Comparison of ENCODE assay signal across 19 cellular contexts in genomic region chr10:62099299-62099698, GRCh38.
"Had no signal": no experiment of that assay in that cellular context is flagged by ENCODE, and none has a peak within 500 bp of the region (broad histone marks: within the 10 kb centered on the region; RNA-seq: fewer than 3 reads in every experiment).

No MANE protein-coding gene starts in this region.

- DNase-seq: activated CD4-positive, alpha-beta T cell treated with anti-CD3 and anti-CD28 coated beads for 1 hour; activated CD4-positive, alpha-beta T cell treated with anti-CD3 and anti-CD28 coated beads, Interleukin-2, amount 50 U/mL, for 1 hour; activated CD8-positive, alpha-beta T cell treated with anti-CD3 and anti-CD28 coated beads, Interleukin-2, amount 10 ng/mL, durations not matched to agents 7 days and 5 days; activated naive CD4-positive, alpha-beta T cell treated with Interleukin-2 at 50 U/mL for 16 hours; activated naive CD8-positive, alpha-beta T cell treated with anti-CD3 and anti-CD28 coated beads for 36 hours; cortex of kidney; heart right ventricle; left colon; stimulated activated CD4-positive, alpha-beta T cell treated with anti-CD3 and anti-CD28 coated beads, Interleukin-4, amount 100 ng/mL, for 24 hours; substantia nigra; T-helper 9 cell; thyroid gland; upper lobe of right lung had no signal

- H3K9me3 ChIP-seq: heart right ventricle, right atrium auricular region, thyroid gland, upper lobe of right lung had no signal

- H3K27ac Mint-ChIP-seq: activated CD8-positive, alpha-beta T cell treated with anti-CD3 and anti-CD28 coated beads, Interleukin-2, amount 10 ng/mL, durations not matched to agents 7 days and 5 days; activated naive CD8-positive, alpha-beta T cell treated with anti-CD3 and anti-CD28 coated beads for 36 hours; natural killer cell treated with Interleukin-12 subunit alpha and Interleukin-12 subunit beta and Interleukin-15 and Interleukin-18, amount 100 ng/mL, for 72 hours had no signal

- ATAC-seq: activated CD8-positive, alpha-beta T cell treated with anti-CD3 and anti-CD28 coated beads, Interleukin-2, amount 10 ng/mL, durations not matched to agents 7 days and 5 days; left colon; natural killer cell treated with Interleukin-12 subunit alpha and Interleukin-12 subunit beta and Interleukin-15 and Interleukin-18, amount 100 ng/mL, for 72 hours; upper lobe of right lung had no signal

- H3K4me3 ChIP-seq: heart right ventricle, right atrium auricular region, thyroid gland, upper lobe of right lung had no signal

- H3K27me3 Mint-ChIP-seq: activated naive CD8-positive, alpha-beta T cell treated with anti-CD3 and anti-CD28 coated beads for 36 hours; memory B cell; natural killer cell treated with Interleukin-12 subunit alpha and Interleukin-12 subunit beta and Interleukin-15 and Interleukin-18, amount 100 ng/mL, for 72 hours; stimulated activated naive CD8-positive, alpha-beta T cell treated with anti-CD3 and anti-CD28 coated beads, Interleukin-15, Interleukin-2, amounts not matched to agents 100 ng/mL and 50 ng/mL, for 24 hours had no signal

- H3K27ac ChIP-seq: heart right ventricle, thyroid gland, upper lobe of right lung had no signal

- H3K9me3 Mint-ChIP-seq: memory B cell; natural killer cell treated with Interleukin-12 subunit alpha and Interleukin-12 subunit beta and Interleukin-15 and Interleukin-18, amount 100 ng/mL, for 72 hours had no signal

- H3K36me3 ChIP-seq: right atrium auricular region, thyroid gland, upper lobe of right lung had no signal

- H3K36me3 Mint-ChIP-seq: natural killer cell treated with Interleukin-12 subunit alpha and Interleukin-12 subunit beta and Interleukin-15 and Interleukin-18, amount 100 ng/mL, for 72 hours had no signal

- FAIRE-seq: bronchial epithelial cell, keratinocyte had no signal

- H3K27me3 ChIP-seq: heart right ventricle, right atrium auricular region, thyroid gland, upper lobe of right lung had no signal

- H3K4me3 Mint-ChIP-seq: activated CD8-positive, alpha-beta T cell treated with anti-CD3 and anti-CD28 coated beads, Interleukin-2, amount 10 ng/mL, durations not matched to agents 7 days and 5 days; activated naive CD8-positive, alpha-beta T cell treated with anti-CD3 and anti-CD28 coated beads for 36 hours; memory B cell; natural killer cell treated with Interleukin-12 subunit alpha and Interleukin-12 subunit beta and Interleukin-15 and Interleukin-18, amount 100 ng/mL, for 72 hours; stimulated activated naive CD8-positive, alpha-beta T cell treated with anti-CD3 and anti-CD28 coated beads, Interleukin-15, Interleukin-2, amounts not matched to agents 100 ng/mL and 50 ng/mL, for 24 hours had no signal
